In the genomic region with DNA sequence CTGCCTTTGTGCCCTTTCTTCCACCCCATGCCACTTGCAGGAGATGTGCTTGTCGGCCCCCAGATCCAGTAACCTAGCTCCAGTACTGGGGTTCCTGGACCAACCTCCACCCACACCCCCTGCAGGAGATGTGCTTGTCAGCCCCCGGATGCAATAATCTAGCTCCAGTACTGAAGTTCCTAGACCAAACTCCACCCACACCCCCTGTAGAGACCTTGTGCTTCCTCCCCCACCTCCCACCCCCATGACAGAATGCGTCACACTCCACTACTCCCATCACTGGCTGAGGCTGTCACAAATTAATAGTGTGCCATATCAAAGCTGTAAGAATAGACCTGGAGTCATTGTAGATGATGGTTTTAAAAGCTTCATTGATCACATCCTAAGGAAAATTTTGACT, we compare ENCODE assay signal across 27 cellular contexts.
"Had no signal": no experiment of that assay in that cellular context is flagged by ENCODE, and none has a peak within 500 bp of the region (broad histone marks: within the 10 kb centered on the region; RNA-seq: fewer than 3 reads in every experiment).

No MANE protein-coding gene starts in this region.

- H3K27me3 ChIP-seq: brain microvascular endothelial cell, heart left ventricle, right atrium auricular region, stomach, tibial artery had no signal

- H3K36me3 ChIP-seq: brain microvascular endothelial cell, heart left ventricle, right atrium auricular region, stomach, tibial artery had no signal

- DNase-seq: activated B cell treated with CpG ODN at 0.5 μM for 24 hours; activated CD4-positive, alpha-beta T cell treated with anti-CD3 and anti-CD28 coated beads, Interleukin-2, amount 50 U/mL, for 1 hour; activated CD8-positive, alpha-beta T cell treated with anti-CD3 and anti-CD28 coated beads for 36 hours; activated gamma-delta T cell treated with Interleukin-2 at 50 U/mL for 16 hours; activated naive CD4-positive, alpha-beta T cell treated with anti-CD3 and anti-CD28 coated beads, Interleukin-2, amount 50 U/mL, for 16 hours; activated T-cell treated with anti-CD3 and anti-CD28 coated beads, Interleukin-2, amount 50 U/mL, for 4 hours; amniotic stem cell; brain microvascular endothelial cell; foreskin fibroblast; heart left ventricle; left colon; naive thymus-derived CD8-positive, alpha-beta T cell; occipital lobe; psoas muscle; stimulated activated CD4-positive, alpha-beta T cell treated with anti-CD3 and anti-CD28 coated beads, Interleukin-1b, Interleukin-23, amount 100 ng/mL, for 48 hours; stimulated activated CD4-positive, alpha-beta T cell treated with anti-CD3 and anti-CD28 coated beads, Interleukin-4, amount 100 ng/mL, for 4 hours; stimulated activated CD8-positive, alpha-beta memory T cell treated with anti-CD3 and anti-CD28 coated beads, Interleukin-4, amount 100 ng/mL, for 48 hours; stimulated activated naive B cell treated with anti-CD40 and anti-IgM and Interleukin-4, amounts not matched to agents 10 μg/mL and 1 μg/mL and 100 μg/mL, for 72 hours; stomach; tibial artery had no signal

- FAIRE-seq: astrocyte, endothelial cell of umbilical vein, islet of Langerhans had no signal

- H3K4me3 ChIP-seq: heart left ventricle, psoas muscle, right atrium auricular region, smooth muscle cell, stomach, tibial artery had no signal

- H3K4me1 ChIP-seq: parathyroid adenoma, psoas muscle had no signal

- H3K27ac ChIP-seq: brain microvascular endothelial cell, heart left ventricle, parathyroid adenoma, psoas muscle, right atrium auricular region, stomach, tibial artery had no signal

- H3K9me3 ChIP-seq: psoas muscle, tibial artery had no signal

- ATAC-seq: activated CD8-positive, alpha-beta T cell treated with anti-CD3 and anti-CD28 coated beads for 36 hours; activated T-cell treated with anti-CD3 and anti-CD28 coated beads, Interleukin-2, amount 50 U/mL, for 4 hours; activated T-helper 17 cell treated with anti-CD3 and anti-CD28 coated beads, Interleukin-2, amount 50 U/mL, for 72 hours; heart left ventricle; left colon; naive thymus-derived CD8-positive, alpha-beta T cell; stimulated activated naive B cell treated with anti-CD40 and anti-IgM and Interleukin-4, amounts not matched to agents 10 μg/mL and 1 μg/mL and 100 μg/mL, for 72 hours had no signal
